Comparison of ENCODE assay signal across 14 cellular contexts in genomic region chr7:134847834-134848233, GRCh38.
"Had no signal": no experiment of that assay in that cellular context is flagged by ENCODE, and none has a peak within 500 bp of the region (broad histone marks: within the 10 kb centered on the region; RNA-seq: fewer than 3 reads in every experiment).

No MANE protein-coding gene starts in this region.

- H3K27ac ChIP-seq: right lobe of liver, SJSA1 had no signal

- ATAC-seq: natural killer cell; right lobe of liver; stimulated activated naive B cell treated with anti-CD40 and anti-IgM and Interleukin-4, amounts not matched to agents 10 μg/mL and 1 μg/mL and 100 μg/mL, for 72 hours had no signal

- H3K4me3 ChIP-seq: breast epithelium, right lobe of liver, SJSA1, upper lobe of left lung had no signal

- H3K27me3 ChIP-seq: breast epithelium, right lobe of liver, SJSA1, upper lobe of left lung had no signal

- DNase-seq: activated CD4-positive, alpha-beta T cell treated with anti-CD3 and anti-CD28 coated beads, Interleukin-2, amount 10 ng/mL, durations not matched to agents 24 days and 14 days; activated CD4-positive, CD25-positive, alpha-beta regulatory T cell; activated CD8-positive, alpha-beta memory T cell treated with anti-CD3 and anti-CD28 coated beads, Interleukin-2, amount 50 U/mL, for 48 hours; activated naive CD8-positive, alpha-beta T cell treated with anti-CD3 and anti-CD28 coated beads for 36 hours; amygdala; mesendoderm; natural killer cell; right lobe of liver; stimulated activated CD4-positive, alpha-beta T cell treated with anti-CD3 and anti-CD28 coated beads, Interleukin-12 subunit alpha, Interleukin-12 subunit beta, amount 100 ng/mL, for 4 hours; stimulated activated CD4-positive, alpha-beta T cell treated with anti-CD3 and anti-CD28 coated beads, Interleukin-2, amount 100 ng/mL, for 48 hours; stimulated activated naive B cell treated with anti-CD40 and anti-IgM and Interleukin-4, amounts not matched to agents 10 μg/mL and 1 μg/mL and 100 μg/mL, for 72 hours; upper lobe of left lung had no signal

- H3K36me3 ChIP-seq: breast epithelium, right lobe of liver had no signal

- H3K9me3 ChIP-seq: breast epithelium, right lobe of liver, SJSA1, upper lobe of left lung had no signal

- H3K4me1 ChIP-seq: breast epithelium, right lobe of liver had no signal
